In genomic region chr14:31026395-31027096, GRCh38 we compare ENCODE assay signal across 8 cellular contexts. TPM values are rescaled to one million over a fixed set of nuclear protein-coding genes. Genes with fewer than 3 reads are reported as not detected.
DNase-seq lines count a peak whose midpoint lies in the region; ATAC-seq and TF ChIP-seq lines count a peak whose summit lies in the region.

No MANE protein-coding gene starts in this region.

- peaks cover 17 to 19% of the 10 kb centered on the region in 2 donors for H3K36me3 Mint-ChIP-seq in activated naive CD4-positive, alpha-beta T cell treated with anti-CD3 and anti-CD28 coated beads, Interleukin-2, amount 50 U/mL, for 72 hours

- ATAC-seq in HG02588 (IDR thresholded peaks at IDR 0.05; ENCODE audit: unreplicated experiment) (peak; percentile 94), omental fat pad (ENCODE audit: low FRiP score) (peak; percentile 100)
- ATAC-seq in activated naive CD4-positive, alpha-beta T cell treated with anti-CD3 and anti-CD28 coated beads, Interleukin-2, amount 50 U/mL, for 72 hours: peak; percentile 94 to 95

- no peaks in the 10 kb centered on the region for H3K27me3 ChIP-seq in testis

- intact Hi-C loops in testis (cut with DNase I; ENCODE audit: low total_unique reads): no loop called here

- TF ChIP-seq CTCF in omental fat pad (IDR thresholded peaks at IDR 0.05) (no peak), testis (IDR thresholded peaks at IDR 0.05) (no peak)

- peak overlapping the region; percentile 97 to 98 for H3K27ac Mint-ChIP-seq in activated naive CD4-positive, alpha-beta T cell treated with anti-CD3 and anti-CD28 coated beads, Interleukin-2, amount 50 U/mL, for 72 hours

- H3K4me3 ChIP-seq in GM08714 (ENCODE audit: low read length) (peak overlapping the region; percentile 94), SK-N-MC (peak overlapping the region; percentile 97), testis (peak overlapping the region; percentile 99)

- peak overlapping the region; percentile 92 for H3K27ac ChIP-seq in SK-N-MC
- H3K27ac ChIP-seq in testis: peak overlapping the region; percentile 100

- peaks cover 16% of the 10 kb centered on the region for H3K36me3 ChIP-seq in SK-N-MC (ENCODE audit: insufficient read depth, low read length)
- H3K36me3 ChIP-seq in testis (ENCODE audit: low read depth, missing control alignments): no peaks in the 10 kb centered on the region

- H3K9ac ChIP-seq in SK-N-MC (ENCODE audit: insufficient read length): peak overlapping the region; percentile 99

- H3K4me1 ChIP-seq in testis: peaks cover 17% of the 10 kb centered on the region

- H3K9me3 Mint-ChIP-seq in activated naive CD4-positive, alpha-beta T cell treated with anti-CD3 and anti-CD28 coated beads, Interleukin-2, amount 50 U/mL, for 72 hours: no peaks in the 10 kb centered on the region

- TF ChIP-seq POLR2A in testis (IDR thresholded peaks at IDR 0.05): peak; percentile 47

- DNase-seq in NCI-H1048 (lab: John Stamatoyannopoulos, UW) (peak; percentile 91), SK-N-MC (ENCODE audit: low read depth, low spot score) (peak; percentile 80), glomerular visceral epithelial cell (ENCODE audit: extremely low spot score) (peak; percentile 98), omental fat pad (ENCODE audit: low spot score) (peak; percentile 79), testis (peak; percentile 99)
- peak; percentile 90 to 95 for DNase-seq in activated naive CD4-positive, alpha-beta T cell treated with anti-CD3 and anti-CD28 coated beads, Interleukin-2, amount 50 U/mL, for 72 hours (ENCODE audit: low spot score in 2 of 2)

- H3K9me3 ChIP-seq in SK-N-MC (ENCODE audit: low read depth, low read length) (no peaks in the 10 kb centered on the region), testis (no peaks in the 10 kb centered on the region)

- 0 to 1% methylated on average over 29 to 43 of the region's 48 CpGs for WGBS in testis, 2 donors

RNA-seq across cellular contexts. Expression of gene STRN3, which starts 0.4 kb away (rescaled TPM):
- 10 to 100 TPM; 22.5 to 25.9 TPM for total RNA-seq in activated naive CD4-positive, alpha-beta T cell treated with anti-CD3 and anti-CD28 coated beads, Interleukin-2, amount 50 U/mL, for 72 hours
- 10 to 100 TPM; 35.6 to 56.7 (median 43.8) TPM for total RNA-seq in omental fat pad
- 10 to 100 TPM; 60.1 to 65.2 TPM for total RNA-seq in testis
- polyA plus RNA-seq in testis (ENCODE audit: insufficient read depth, low read depth, low replicate concordance): 35.1 TPM

RNA-seq across cellular contexts. Expression of gene AP4S1, which starts 1.1 kb away (rescaled TPM):
- 1 to 10 TPM; 2.8 to 4.0 TPM for total RNA-seq in activated naive CD4-positive, alpha-beta T cell treated with anti-CD3 and anti-CD28 coated beads, Interleukin-2, amount 50 U/mL, for 72 hours
- 10 to 100 TPM in 1 of 4 donors, 1 to 10 TPM in 3; 5.0 to 13.0 (median 8.6) TPM for total RNA-seq in omental fat pad
- 10 to 100 TPM; 18.9 to 21.5 TPM for total RNA-seq in testis
- polyA plus RNA-seq in testis (ENCODE audit: insufficient read depth, low read depth, low replicate concordance): 41.8 TPM

Comparison
In these comparisons a context has a peak if more than half of its experiments do, and no peak if none do; other contexts are left out.
1. Peak in every context shown above with its lines: DNase-seq, ATAC-seq, H3K4me3 ChIP-seq and H3K27ac ChIP-seq.